Comparison of ENCODE assay signal across 11 cellular contexts in genomic region chr3:136149569-136150136, GRCh38. TPM values are rescaled to one million over a fixed set of nuclear protein-coding genes. Genes with fewer than 3 reads are reported as not detected.
A peak's percentile ranks its signal among the peaks of the same experiment; 100 is the strongest.
DNase-seq lines count a peak whose midpoint lies in the region; ATAC-seq, FAIRE-seq and TF ChIP-seq lines count a peak whose summit lies in the region.
"Had no signal": no experiment of that assay in that cellular context is flagged by ENCODE, and none has a peak within 500 bp of the region (broad histone marks: within the 10 kb centered on the region; RNA-seq: fewer than 3 reads in every experiment).

No MANE protein-coding gene starts in this region.

- H3K4me3 ChIP-seq in keratinocyte (ENCODE audit: control insufficient read depth in 2 of 3, extremely low read depth in 1 of 3, insufficient read depth in 2 of 3, low read depth in 1 of 3, low read length in 3 of 3): peak overlapping the region in 1 of 3 experiments; percentile 9
- H3K4me3 ChIP-seq in Karpas-422 (ENCODE audit: low read length): no peak overlapping the region
- H3K4me3 ChIP-seq: testis had no signal

- peak overlapping the region; percentile 22 for H3K4me3 Mint-ChIP-seq in CD4-positive, alpha-beta T cell
- no peak overlapping the region for H3K4me3 Mint-ChIP-seq in activated T-helper 2 cell treated with anti-CD3 and anti-CD28 coated beads, Interferon-gamma antibody, Interleukin-2, Interleukin-4, amounts not matched to agents 10 μg/mL and 5 μg/mL and 100 μg/mL, durations not matched to agents 14 hours and 24 hours and 36 hours (ENCODE audit: low read depth)

- H4K20me1 ChIP-seq in keratinocyte (ENCODE audit: control insufficient read depth, extremely low read depth, insufficient read depth, low read length) (no peaks in the 10 kb centered on the region), Karpas-422 (ENCODE audit: insufficient read depth, low read depth, low read length) (peaks cover 59% of the 10 kb centered on the region)

- peak overlapping the region; percentile 61 for H3K27ac Mint-ChIP-seq in CD4-positive, alpha-beta T cell
- peak overlapping the region; percentile 5 for H3K27ac Mint-ChIP-seq in activated T-helper 2 cell treated with anti-CD3 and anti-CD28 coated beads, Interferon-gamma antibody, Interleukin-2, Interleukin-4, amounts not matched to agents 10 μg/mL and 5 μg/mL and 100 μg/mL, durations not matched to agents 14 hours and 24 hours and 36 hours

- H2AFZ ChIP-seq in keratinocyte (ENCODE audit: control insufficient read depth, low read length): no peak overlapping the region
- H2AFZ ChIP-seq in Karpas-422 (ENCODE audit: low read length): no peak overlapping the region

- TF ChIP-seq POLR2A in H54 (IDR thresholded peaks at IDR 0.05; ENCODE audit: low read depth, low read length): no peak

- H3K4me2 ChIP-seq in keratinocyte (ENCODE audit: control insufficient read depth, extremely low read depth, insufficient read depth, low read depth, low read length) (peak overlapping the region; percentile 25), Karpas-422 (ENCODE audit: low read depth, low read length, poor library complexity, severe bottlenecking) (no peak overlapping the region)

- no peak overlapping the region for H3K9ac ChIP-seq in keratinocyte (ENCODE audit: control insufficient read depth, extremely low read depth, insufficient read depth, low read length)
- H3K9ac ChIP-seq in Karpas-422 (ENCODE audit: low read length): no peak overlapping the region

- dilution Hi-C loops in keratinocyte (cut with MboI; ENCODE audit: extremely low pct_ligation_motif_present, low sequenced_read_pairs): no loop called here

- H3K4me1 ChIP-seq in keratinocyte (ENCODE audit: control insufficient read depth, extremely low read depth, insufficient read depth, low read length) (peaks cover 42% of the 10 kb centered on the region), Karpas-422 (ENCODE audit: low read length) (no peaks in the 10 kb centered on the region)
- H3K4me1 ChIP-seq: testis had no signal

- no peaks in the 10 kb centered on the region for H3K27me3 Mint-ChIP-seq in CD4-positive, alpha-beta T cell
- H3K27me3 Mint-ChIP-seq in activated T-helper 2 cell treated with anti-CD3 and anti-CD28 coated beads, Interferon-gamma antibody, Interleukin-2, Interleukin-4, amounts not matched to agents 10 μg/mL and 5 μg/mL and 100 μg/mL, durations not matched to agents 14 hours and 24 hours and 36 hours (ENCODE audit: low read depth): no peaks in the 10 kb centered on the region

- CTCF ChIA-PET in CD4-positive, alpha-beta T cell (lab: Charles Lee): interaction anchor here (0.6 kb wide), 1 partner anchor 243 kb away, joined by 3 read pairs; no protein-coding TSS in a partner anchor

- no peaks in the 10 kb centered on the region for H3K9me3 ChIP-seq in CD4-positive, alpha-beta T cell (ENCODE audit: control insufficient read depth, low read length)
- H3K9me3 ChIP-seq in keratinocyte (ENCODE audit: control insufficient read depth, low read depth, low read length): no peaks in the 10 kb centered on the region
- no peaks in the 10 kb centered on the region for H3K9me3 ChIP-seq in Karpas-422 (ENCODE audit: low read length)
- H3K9me3 ChIP-seq: testis had no signal

- ATAC-seq in CD4-positive, alpha-beta T cell (ENCODE audit: poor library complexity): no peak

- intact Hi-C loops in CD4-positive, alpha-beta T cell (cut with DNase I, micrococcal nuclease): loop anchor here (5.0 kb wide), 1 partner anchor 43 kb away; no protein-coding TSS in a partner anchor
- intact Hi-C loops in activated T-helper 2 cell treated with anti-CD3 and anti-CD28 coated beads, Interferon-gamma antibody, Interleukin-2, Interleukin-4, amounts not matched to agents 10 μg/mL and 5 μg/mL and 100 μg/mL, durations not matched to agents 14 hours and 24 hours and 36 hours (cut with micrococcal nuclease): loop anchor here (5.0 kb wide), 1 partner anchor 43 kb away; no protein-coding TSS in a partner anchor

- no peak for DNase-seq in CD4-positive, alpha-beta T cell
- DNase-seq in H54 (ENCODE audit: insufficient read length, low spot score): no peak
- DNase-seq in activated T-helper 2 cell treated with anti-CD3 and anti-CD28 coated beads, Interferon-gamma antibody, Interleukin-2, Interleukin-4, amounts not matched to agents 10 μg/mL and 5 μg/mL and 100 μg/mL, durations not matched to agents 14 hours and 24 hours and 36 hours (ENCODE audit: low spot score): no peak
- no peak for DNase-seq in keratinocyte (ENCODE audit: low read depth, low spot score)
- no peak for DNase-seq in 8988T
- DNase-seq in nucleus accumbens (lab: John Stamatoyannopoulos, UW): no peak
- DNase-seq in cerebellar cortex (ENCODE audit: low spot score): no peak
- DNase-seq in Karpas-422: no peak
- DNase-seq: GDM1; stimulated activated CD4-positive, alpha-beta T cell treated with anti-CD3 and anti-CD28 coated beads, Interleukin-1b, Interleukin-23, amount 100 ng/mL, for 48 hours; testis had no signal

- peaks cover 62% of the 10 kb centered on the region for H3K36me3 Mint-ChIP-seq in CD4-positive, alpha-beta T cell (ENCODE audit: low read depth)
- H3K36me3 Mint-ChIP-seq in activated T-helper 2 cell treated with anti-CD3 and anti-CD28 coated beads, Interferon-gamma antibody, Interleukin-2, Interleukin-4, amounts not matched to agents 10 μg/mL and 5 μg/mL and 100 μg/mL, durations not matched to agents 14 hours and 24 hours and 36 hours (ENCODE audit: low read depth): peaks cover 54% of the 10 kb centered on the region

- TF ChIP-seq CTCF in CD4-positive, alpha-beta T cell (IDR thresholded peaks at IDR 0.05): no peak
- no peak for TF ChIP-seq CTCF in keratinocyte (optimal IDR thresholded peaks at IDR 0.05 in 1 of 3, IDR thresholded peaks at IDR 0.05 in 1 of 3, conservative IDR thresholded peaks at IDR 0.05 in 1 of 3; ENCODE audit: extremely low read depth in 1 of 3, insufficient read depth in 2 of 3, low read length in 3 of 3)

- no peaks in the 10 kb centered on the region for H3K27me3 ChIP-seq in CD4-positive, alpha-beta T cell (ENCODE audit: control insufficient read depth, insufficient read depth, low read length)
- no peaks in the 10 kb centered on the region for H3K27me3 ChIP-seq in keratinocyte (ENCODE audit: control insufficient read depth, extremely low read depth, insufficient read depth, low read length)
- H3K27me3 ChIP-seq in Karpas-422 (ENCODE audit: low read length): no peaks in the 10 kb centered on the region
- H3K27me3 ChIP-seq: testis had no signal

- H3K36me3 ChIP-seq in keratinocyte (ENCODE audit: control insufficient read depth in 2 of 2, extremely low read depth in 1 of 2, insufficient read depth in 2 of 2, low read length in 2 of 2) (peaks cover 1 to 17% of the 10 kb centered on the region in 2 experiments), Karpas-422 (ENCODE audit: insufficient read depth, low read length) (peaks cover 31% of the 10 kb centered on the region)

- POLR2A ChIA-PET in CD4-positive, alpha-beta T cell (lab: Charles Lee): no interaction called here

- no peaks in the 10 kb centered on the region for H3K9me2 ChIP-seq in Karpas-422 (replicated peaks; ENCODE audit: insufficient read depth, low read length)

- H3K27ac ChIP-seq in CD4-positive, alpha-beta T cell (ENCODE audit: low read depth, low read length): no peak overlapping the region
- peak overlapping the region; percentile 53 for H3K27ac ChIP-seq in keratinocyte (ENCODE audit: control insufficient read depth, insufficient read depth, low read length)
- no peak overlapping the region for H3K27ac ChIP-seq in Karpas-422 (ENCODE audit: low read length)
- H3K27ac ChIP-seq: testis had no signal

- peaks cover 67% of the 10 kb centered on the region for H3K4me1 Mint-ChIP-seq in CD4-positive, alpha-beta T cell (ENCODE audit: low read depth)
- peaks cover 42% of the 10 kb centered on the region for H3K4me1 Mint-ChIP-seq in activated T-helper 2 cell treated with anti-CD3 and anti-CD28 coated beads, Interferon-gamma antibody, Interleukin-2, Interleukin-4, amounts not matched to agents 10 μg/mL and 5 μg/mL and 100 μg/mL, durations not matched to agents 14 hours and 24 hours and 36 hours (ENCODE audit: low read depth)

- peaks cover 3% of the 10 kb centered on the region for H3K9me1 ChIP-seq in keratinocyte (ENCODE audit: control insufficient read depth, extremely low read depth, insufficient read depth, low read length)

- no peaks in the 10 kb centered on the region for H3K9me3 Mint-ChIP-seq in CD4-positive, alpha-beta T cell
- no peaks in the 10 kb centered on the region for H3K9me3 Mint-ChIP-seq in activated T-helper 2 cell treated with anti-CD3 and anti-CD28 coated beads, Interferon-gamma antibody, Interleukin-2, Interleukin-4, amounts not matched to agents 10 μg/mL and 5 μg/mL and 100 μg/mL, durations not matched to agents 14 hours and 24 hours and 36 hours

- H3K79me2 ChIP-seq in keratinocyte (ENCODE audit: control insufficient read depth, insufficient read depth, low read length) (peaks cover 77% of the 10 kb centered on the region), Karpas-422 (ENCODE audit: low read length) (peaks cover 59% of the 10 kb centered on the region)

- peak; percentile 90 for FAIRE-seq in H54 (lab: Jason Lieb, UNC)
- peak; percentile 61 for FAIRE-seq in keratinocyte (lab: Jason Lieb, UNC)

RNA-seq across cellular contexts. Expression of gene MSL2, which starts 46.5 kb away (rescaled TPM):
- total RNA-seq in CD4-positive, alpha-beta T cell: 100 to 1,000 TPM; 143 to 146 TPM
- total RNA-seq in activated T-helper 2 cell treated with anti-CD3 and anti-CD28 coated beads, Interferon-gamma antibody, Interleukin-2, Interleukin-4, amounts not matched to agents 10 μg/mL and 5 μg/mL and 100 μg/mL, durations not matched to agents 14 hours and 24 hours and 36 hours: 37.0 and 37.1 TPM in 2 replicates
- 4.1 to 10.3 TPM (median 9.5 TPM) in 3 replicates for polyA plus RNA-seq in keratinocyte
- polyA plus RNA-seq in keratinocyte (2011; ENCODE audit: low read depth): 3.2 TPM
- 3.2 and 8.6 TPM in 2 replicates for polyA plus RNA-seq in keratinocyte (2011; cell fraction: cytosol; rRNA removed)
- polyA plus RNA-seq in keratinocyte (2011; cell fraction: nucleus; rRNA removed): 10.3 and 11.5 TPM in 2 replicates
- polyA plus RNA-seq in keratinocyte (2012; ENCODE audit: low replicate concordance): 6.6 and 11.0 TPM in 2 replicates
- polyA minus RNA-seq in keratinocyte: 12.4 to 22.8 TPM (median 15.4 TPM) in 3 replicates
- polyA minus RNA-seq in keratinocyte (2011; cell fraction: cytosol; rRNA and poly(A)+ RNA removed): 11.1 TPM
- polyA minus RNA-seq in keratinocyte (2011; cell fraction: nucleus; rRNA and poly(A)+ RNA removed): 8.1 and 15.7 TPM in 2 replicates
- 18.4 and 47.1 TPM in 2 replicates for total RNA-seq in Karpas-422 (2014; rRNA removed; shearing (Covaris generic); ENCODE audit: low replicate concordance)
